1 cellular context compared by ENCODE assay signal in the genomic region with DNA sequence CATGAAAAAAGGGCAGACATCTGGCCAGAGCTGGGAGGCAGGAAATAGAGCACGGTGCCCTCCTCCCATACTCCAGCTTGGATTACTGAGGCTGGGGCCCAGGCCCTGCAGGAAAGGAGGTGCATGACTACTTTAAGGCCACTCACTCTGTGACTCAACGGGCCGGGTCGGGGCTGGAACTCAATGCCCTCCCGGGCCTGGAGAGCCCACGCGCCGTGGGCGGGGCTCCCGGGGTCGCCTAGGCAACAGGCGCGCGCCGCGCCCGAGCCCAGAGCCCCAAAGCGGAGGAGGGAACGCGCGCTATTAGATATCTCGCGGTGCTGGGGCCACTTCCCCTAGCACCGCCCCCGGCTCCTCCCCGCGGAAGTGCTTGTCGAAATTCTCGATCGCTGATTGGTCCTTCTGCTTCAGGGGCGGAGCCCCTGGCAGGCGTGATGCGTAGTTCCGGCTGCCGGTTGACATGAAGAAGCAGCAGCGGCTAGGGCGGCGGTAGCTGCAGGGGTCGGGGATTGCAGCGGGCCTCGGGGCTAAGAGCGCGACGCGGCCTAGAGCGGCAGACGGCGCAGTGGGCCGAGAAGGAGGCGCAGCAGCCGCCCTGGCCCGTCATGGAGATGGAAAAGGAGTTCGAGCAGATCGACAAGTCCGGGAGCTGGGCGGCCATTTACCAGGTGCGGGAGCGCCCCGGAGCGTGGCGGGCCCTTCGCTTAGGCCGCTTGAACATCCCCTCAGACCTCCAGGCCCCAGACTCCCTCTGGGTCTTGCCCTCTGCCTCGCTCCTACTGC.
TF ChIP-seq lines count a peak whose summit lies in the region.

Gene PTPN1 (plus strand): TSS at position 461 of the 783 bp plus-strand sequence. CDS start 145 bp downstream, at position 606.

TF ChIP-seq in K562, 482 proteins besides CTCF, POLR2A, EP300 and RAD21 (continued from another document):
- no peak for TF ChIP-seq BCL6 (CRISPR knock-in tag; IDR thresholded peaks at IDR 0.05)
- TF ChIP-seq ZNF785 (CRISPR knock-in tag; IDR thresholded peaks at IDR 0.05) = no peak
- 0 out of 2 replicates have a peak, but pooled peaks have one; percentile 44 for TF ChIP-seq GTF2F1 (IDR thresholded peaks at IDR 0.05; ENCODE audit: low read depth, low read length)
- TF ChIP-seq SRF (CRISPR knock-in tag; IDR thresholded peaks at IDR 0.05) = peak in 1 of 2 experiments; percentile 74; a peak in 3 of 4 replicates
- TF ChIP-seq ZNF232 (CRISPR knock-in tag; IDR thresholded peaks at IDR 0.05) = 0 out of 2 replicates have a peak, but pooled peaks have one; percentile 64
- no peak for TF ChIP-seq ZNF165 (CRISPR knock-in tag; IDR thresholded peaks at IDR 0.05; ENCODE audit: borderline replicate concordance)
TF ChIP-seq in K562: peak in this region for 140.
